Comparison of ENCODE assay signal across 8 cellular contexts in genomic region chr1:154557939-154558609, GRCh38. TPM values are rescaled to one million over a fixed set of nuclear protein-coding genes. Genes with fewer than 3 reads are reported as not detected.
DNase-seq lines count a peak whose midpoint lies in the region; ATAC-seq and TF ChIP-seq lines count a peak whose summit lies in the region.

No MANE protein-coding gene starts in this region.

- 0% methylated on average over 2 to 18 of the region's 50 CpGs for WGBS in transverse colon (ENCODE audit: low coverage in 1 of 2), 2 donors

- CTCF ChIA-PET in activated CD4-positive, alpha-beta memory T cell treated with anti-CD3 and anti-CD28 coated beads, Interleukin-2, amount 10 ng/mL, durations not matched to agents 7 days and 5 days (lab: Charles Lee), result interaction anchor here (0.6 to 2.8 kb wide), 3 partner anchors 12 to 82 kb away, joined by 3 to 8 read pairs (median 6); no protein-coding TSS in a partner anchor

- POLR2A ChIA-PET in activated CD4-positive, alpha-beta memory T cell treated with anti-CD3 and anti-CD28 coated beads, Interleukin-2, amount 10 ng/mL, durations not matched to agents 7 days and 5 days (lab: Charles Lee), result interaction anchor here (1.0 kb wide), 2 partner anchors 376 to 378 kb away, joined by 3 read pairs; partner anchors contain the start of gene PMVK

- intact Hi-C loops in transverse colon (cut with DNase I; ENCODE audit: low total_unique reads), result loop anchor here (10.0 kb wide), 1 partner anchor 507 kb away; the partner anchor contains the start of gene EFNA4

- H3K27ac ChIP-seq in transverse colon, result peak overlapping the region; percentile 88 to 89 (median 89)

- peak overlapping the region; percentile 79 for H3K27ac Mint-ChIP-seq in activated CD4-positive, alpha-beta memory T cell treated with anti-CD3 and anti-CD28 coated beads, Interleukin-2, amount 10 ng/mL, durations not matched to agents 7 days and 5 days
- peak overlapping the region; percentile 85 for H3K27ac Mint-ChIP-seq in endothelial cell (ENCODE audit: unreplicated experiment)

- ATAC-seq in HG03469 (IDR thresholded peaks at IDR 0.05; ENCODE audit: unreplicated experiment), result peak; percentile 16

- peaks cover 43% of the 10 kb centered on the region for H3K4me1 Mint-ChIP-seq in activated CD4-positive, alpha-beta memory T cell treated with anti-CD3 and anti-CD28 coated beads, Interleukin-2, amount 10 ng/mL, durations not matched to agents 7 days and 5 days
- peaks cover 27% of the 10 kb centered on the region for H3K4me1 Mint-ChIP-seq in endothelial cell (ENCODE audit: unreplicated experiment)

- TF ChIP-seq CTCF in endothelial cell (IDR thresholded peaks at IDR 0.05; ENCODE audit: unreplicated experiment) (no peak), transverse colon (IDR thresholded peaks at IDR 0.05) (no peak)

- H3K36me3 ChIP-seq in mucosa of stomach (ENCODE audit: control insufficient read depth, insufficient read depth, low read length), result peaks cover 5% of the 10 kb centered on the region
- peaks cover 0 to 26% (median 13%) of the 10 kb centered on the region in 4 donors for H3K36me3 ChIP-seq in transverse colon

- H3K9ac ChIP-seq in mucosa of stomach (ENCODE audit: low read length), result peak overlapping the region; percentile 84

- peak overlapping the region; percentile 10 for H3K4me3 ChIP-seq in mucosa of stomach (ENCODE audit: low read length)
- H3K4me3 ChIP-seq in transverse colon, result peak overlapping the region; percentile 87 to 97 (median 92)

- no peak for TF ChIP-seq EP300 in transverse colon (IDR thresholded peaks at IDR 0.05; ENCODE audit: low read depth)

- H3K4me3 Mint-ChIP-seq in activated CD4-positive, alpha-beta memory T cell treated with anti-CD3 and anti-CD28 coated beads, Interleukin-2, amount 10 ng/mL, durations not matched to agents 7 days and 5 days, result peak overlapping the region; percentile 87
- H3K4me3 Mint-ChIP-seq in endothelial cell (ENCODE audit: unreplicated experiment), result peak overlapping the region; percentile 95

- H3K4me1 ChIP-seq in mucosa of stomach (ENCODE audit: control insufficient read depth, insufficient read depth, low read length) (peaks cover 20% of the 10 kb centered on the region), transverse colon (peaks cover 7 to 34% (median 26%) of the 10 kb centered on the region in 4 donors)

- H3K9me3 ChIP-seq in mucosa of stomach (ENCODE audit: control insufficient read depth, low read length) (no peaks in the 10 kb centered on the region), transverse colon (no peaks in the 10 kb centered on the region)

- DNase-seq in NCI-H748 (lab: John Stamatoyannopoulos, UW; ENCODE audit: unreplicated experiment), result peak; percentile 56
- no peak for DNase-seq in NCI-H748 treated with DMSO at 0.1 percent for 48 hours (lab: John Stamatoyannopoulos, UW)
- DNase-seq in activated CD4-positive, alpha-beta memory T cell treated with anti-CD3 and anti-CD28 coated beads, Interleukin-2, amount 10 ng/mL, durations not matched to agents 7 days and 5 days, result peak; percentile 54
- peak; percentile 60 for DNase-seq in endothelial cell (ENCODE audit: low spot score)
- peak; percentile 55 for DNase-seq in transverse colon
- DNase-seq in NCI-H2107 (lab: John Stamatoyannopoulos, UW), result no peak

- H3K36me3 Mint-ChIP-seq in activated CD4-positive, alpha-beta memory T cell treated with anti-CD3 and anti-CD28 coated beads, Interleukin-2, amount 10 ng/mL, durations not matched to agents 7 days and 5 days (ENCODE audit: low read depth), result peaks cover 45% of the 10 kb centered on the region
- peaks cover 35% of the 10 kb centered on the region for H3K36me3 Mint-ChIP-seq in endothelial cell (ENCODE audit: low read depth, unreplicated experiment)

- H3K27me3 Mint-ChIP-seq in activated CD4-positive, alpha-beta memory T cell treated with anti-CD3 and anti-CD28 coated beads, Interleukin-2, amount 10 ng/mL, durations not matched to agents 7 days and 5 days, result no peaks in the 10 kb centered on the region
- peaks cover 8% of the 10 kb centered on the region for H3K27me3 Mint-ChIP-seq in endothelial cell (ENCODE audit: unreplicated experiment)

- no peak for TF ChIP-seq POLR2A in transverse colon (IDR thresholded peaks at IDR 0.05)

- H3K27me3 ChIP-seq in mucosa of stomach (ENCODE audit: control insufficient read depth, insufficient read depth, low read length) (no peaks in the 10 kb centered on the region), transverse colon (no peaks in the 10 kb centered on the region)

- in situ Hi-C loops in transverse colon (cut with MboI; ENCODE audit: low pct_ligation_motif_present in 1 of 4, low pct_unique_long_range_greater_than_20kb in 1 of 4, low sequenced_read_pairs in 3 of 4), result loop anchor here in 1 of 4 donors (25.0 kb wide), 1 partner anchor 329 kb away; no protein-coding TSS in a partner anchor

- no peaks in the 10 kb centered on the region for H3K9me3 Mint-ChIP-seq in activated CD4-positive, alpha-beta memory T cell treated with anti-CD3 and anti-CD28 coated beads, Interleukin-2, amount 10 ng/mL, durations not matched to agents 7 days and 5 days
- no peaks in the 10 kb centered on the region for H3K9me3 Mint-ChIP-seq in endothelial cell (ENCODE audit: unreplicated experiment)

RNA-seq across cellular contexts. Expression of gene UBE2Q1, which starts 0.4 kb away (rescaled TPM):
- 100 to 1,000 TPM; 118 to 122 TPM for total RNA-seq in activated CD4-positive, alpha-beta memory T cell treated with anti-CD3 and anti-CD28 coated beads, Interleukin-2, amount 10 ng/mL, durations not matched to agents 7 days and 5 days
- total RNA-seq in endothelial cell (ENCODE audit: unreplicated experiment) (73.9 TPM), transverse colon (10 to 100 TPM; 10.1 to 33.9 (median 26.6) TPM)

RNA-seq across cellular contexts. Expression of gene CHRNB2, which starts 9.5 kb away (rescaled TPM):
- total RNA-seq in activated CD4-positive, alpha-beta memory T cell treated with anti-CD3 and anti-CD28 coated beads, Interleukin-2, amount 10 ng/mL, durations not matched to agents 7 days and 5 days, result not detected
- 0.44 TPM for total RNA-seq in endothelial cell (ENCODE audit: unreplicated experiment)
- total RNA-seq in transverse colon, result under 1 TPM in 2 of 4 donors, not detected in 2; 0.32 to 0.82 TPM

RNA-seq across cellular contexts. Expression of gene ADAR, which starts 49.9 kb away (rescaled TPM):
- total RNA-seq in activated CD4-positive, alpha-beta memory T cell treated with anti-CD3 and anti-CD28 coated beads, Interleukin-2, amount 10 ng/mL, durations not matched to agents 7 days and 5 days, result 100 to 1,000 TPM; 377 to 398 TPM
- 156 TPM for total RNA-seq in endothelial cell (ENCODE audit: unreplicated experiment)
- total RNA-seq in transverse colon, result 100 to 1,000 TPM in 3 of 4 donors, 10 to 100 TPM in 1; 81.5 to 140 (median 110) TPM

RNA-seq across cellular contexts. Expression of gene SHE, which starts 55.9 kb away (rescaled TPM):
- total RNA-seq in activated CD4-positive, alpha-beta memory T cell treated with anti-CD3 and anti-CD28 coated beads, Interleukin-2, amount 10 ng/mL, durations not matched to agents 7 days and 5 days, result not detected
- total RNA-seq in endothelial cell (ENCODE audit: unreplicated experiment) (79.3 TPM), transverse colon (10 to 100 TPM in 1 of 4 donors, 1 to 10 TPM in 3; 5.2 to 15.0 (median 6.7) TPM)

RNA-seq across cellular contexts. Expression of gene TDRD10, which starts 56.1 kb away (rescaled TPM):
- total RNA-seq in activated CD4-positive, alpha-beta memory T cell treated with anti-CD3 and anti-CD28 coated beads, Interleukin-2, amount 10 ng/mL, durations not matched to agents 7 days and 5 days, result not detected
- 27.8 TPM for total RNA-seq in endothelial cell (ENCODE audit: unreplicated experiment)
- total RNA-seq in transverse colon, result 1 to 10 TPM in 1 of 4 donors, under 1 TPM in 1, not detected in 2; 0.96 to 3.3 TPM

Comparison
In these comparisons a context has a peak if more than half of its experiments do, and no peak if none do; other contexts are left out.
1. DNase-seq: peak in NCI-H748 (single experiment), activated CD4-positive, alpha-beta memory T cell treated with anti-CD3 and anti-CD28 coated beads, Interleukin-2, amount 10 ng/mL, durations not matched to agents 7 days and 5 days (single experiment), endothelial cell (single experiment) and transverse colon (single experiment); none in NCI-H748 treated with DMSO at 0.1 percent for 48 hours (single experiment) and NCI-H2107 (single experiment).